Comparison of ENCODE assay signal across 8 cellular contexts in genomic region chr9:85805789-85806102, GRCh38.
DNase-seq lines count a peak whose midpoint lies in the region; ATAC-seq and TF ChIP-seq lines count a peak whose summit lies in the region.
"Not testable (repeated sequence)": the region's sequence is repeated elsewhere in the genome, so short reads cannot be mapped to it uniquely, and the experiment has no call there.

No MANE protein-coding gene starts in this region.

- H2AFZ ChIP-seq in ACC112 (ENCODE audit: low read length, unreplicated experiment) (peak overlapping the region; percentile 89), Karpas-422 (ENCODE audit: low read length) (peak overlapping the region; percentile 91; the same call in 1 of the 2 replicates)

- H3K27me3 ChIP-seq in ACC112 (ENCODE audit: insufficient read depth, low read length); Karpas-422 (ENCODE audit: low read length); mucosa of rectum (ENCODE audit: control insufficient read depth in 2 of 2, insufficient read depth in 2 of 2, low read length in 2 of 2): not testable (repeated sequence)

- H3K36me3 ChIP-seq in ACC112 (ENCODE audit: insufficient read depth, low read length); Karpas-422 (ENCODE audit: insufficient read depth, low read length); mucosa of rectum (ENCODE audit: control insufficient read depth in 2 of 2, insufficient read depth in 2 of 2, low read length in 2 of 2): not testable (repeated sequence)

- H3K4me3 ChIP-seq in ACC112 (ENCODE audit: low read depth, low read length) (peak overlapping the region; percentile 90), Karpas-422 (ENCODE audit: low read length) (peak overlapping the region; percentile 79), fibroblast of the aortic adventitia (ENCODE audit: low read depth, low read length) (peak overlapping the region; percentile 75), mucosa of rectum (ENCODE audit: low read length in 2 of 2) (peak overlapping the region; percentile 73 to 74)

- not testable (repeated sequence) for H3K79me2 ChIP-seq in ACC112 (ENCODE audit: control insufficient read depth, insufficient read depth, low read length, unreplicated experiment); Karpas-422 (ENCODE audit: low read length)

- not testable (repeated sequence) for H4K20me1 ChIP-seq in Karpas-422 (ENCODE audit: insufficient read depth, low read depth, low read length)

- ATAC-seq in GM19452 (IDR thresholded peaks at IDR 0.05; ENCODE audit: unreplicated experiment) = peak; percentile 29

- H3K9ac ChIP-seq in Karpas-422 (ENCODE audit: low read length) = peak overlapping the region; percentile 79
- peak overlapping the region; percentile 43 to 81 for H3K9ac ChIP-seq in mucosa of rectum (ENCODE audit: low read depth in 1 of 2, low read length in 2 of 2)

- not testable (repeated sequence) for H3K9me2 ChIP-seq in Karpas-422 (replicated peaks; ENCODE audit: insufficient read depth, low read length)

- DNase-seq in Karpas-422 = not testable (repeated sequence)
- DNase-seq in T-helper 9 cell (peak; percentile 32), amniotic epithelial cell (ENCODE audit: low read depth) (peak; percentile 3), fibroblast of the aortic adventitia (ENCODE audit: low read depth) (peak; percentile 7)
- peak; percentile 45 to 54 for DNase-seq in stimulated activated CD4-positive, alpha-beta T cell treated with anti-CD3 and anti-CD28 coated beads, Interleukin-2, amount 100 ng/mL, for 24 hours

- H3K27ac ChIP-seq in ACC112 (ENCODE audit: low read depth, low read length); Karpas-422 (ENCODE audit: low read length): not testable (repeated sequence)
- H3K27ac ChIP-seq in mucosa of rectum (ENCODE audit: low read depth in 2 of 2, low read length in 2 of 2) = peak overlapping the region; percentile 80 to 81

- not testable (repeated sequence) for H3K9me3 ChIP-seq in Karpas-422 (ENCODE audit: low read length); mucosa of rectum (ENCODE audit: control insufficient read depth in 2 of 2, low read length in 2 of 2)

- TF ChIP-seq CTCF in fibroblast of the aortic adventitia (IDR thresholded peaks at IDR 0.05; ENCODE audit: insufficient read depth, low read length) = not testable (repeated sequence)

- H3K4me2 ChIP-seq in Karpas-422 (ENCODE audit: low read depth, low read length, poor library complexity, severe bottlenecking) = peak overlapping the region; percentile 96

- not testable (repeated sequence) for H3K4me1 ChIP-seq in ACC112 (ENCODE audit: control insufficient read depth, insufficient read depth, low read length, unreplicated experiment); mucosa of rectum (ENCODE audit: control insufficient read depth in 2 of 2, insufficient read depth in 2 of 2, low read length in 2 of 2)
- peaks cover 14% of the 10 kb centered on the region for H3K4me1 ChIP-seq in Karpas-422 (ENCODE audit: low read length)
